ENCODE assay signal across 1 cellular context in the genomic region with DNA sequence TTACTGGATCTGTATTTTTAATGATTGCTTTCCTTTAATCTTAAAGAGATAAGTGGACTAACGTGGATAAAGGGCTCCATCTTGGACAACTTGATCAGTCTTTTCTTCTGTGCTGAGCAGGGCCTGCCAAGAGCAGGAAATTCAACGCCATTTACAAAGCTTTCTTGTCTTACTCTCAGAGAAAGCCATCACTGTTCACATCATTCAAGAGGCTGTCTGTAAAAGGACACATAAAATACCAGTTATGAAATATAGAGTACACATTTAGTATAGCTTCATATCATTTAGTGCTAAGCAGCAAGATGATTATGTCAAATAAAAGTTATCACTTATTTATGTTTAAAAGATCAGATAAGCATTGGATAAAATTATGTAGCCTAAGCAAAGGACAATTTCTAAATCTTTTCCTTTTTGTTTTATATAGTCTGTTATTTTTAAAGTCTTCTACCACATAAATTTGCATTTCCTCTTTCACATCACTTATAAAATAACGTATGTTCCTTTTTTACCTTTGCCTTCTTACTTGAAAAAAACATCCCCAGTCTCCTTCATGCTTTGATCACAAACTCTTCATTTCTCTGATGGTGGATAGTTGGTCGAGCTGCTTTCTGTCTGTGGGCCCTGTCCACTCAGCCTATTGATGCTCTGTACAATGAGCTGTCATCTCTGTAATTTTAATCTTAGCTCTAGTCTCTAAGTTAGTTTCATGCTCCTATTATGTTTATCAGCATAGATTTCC.
TF ChIP-seq lines count a peak whose summit lies in the region.

No MANE protein-coding gene starts in this region.

TF ChIP-seq in WTC11, 78 proteins besides CTCF, POLR2A, EP300 and RAD21 (continued from another document):
- TF ChIP-seq, protein P1, sequence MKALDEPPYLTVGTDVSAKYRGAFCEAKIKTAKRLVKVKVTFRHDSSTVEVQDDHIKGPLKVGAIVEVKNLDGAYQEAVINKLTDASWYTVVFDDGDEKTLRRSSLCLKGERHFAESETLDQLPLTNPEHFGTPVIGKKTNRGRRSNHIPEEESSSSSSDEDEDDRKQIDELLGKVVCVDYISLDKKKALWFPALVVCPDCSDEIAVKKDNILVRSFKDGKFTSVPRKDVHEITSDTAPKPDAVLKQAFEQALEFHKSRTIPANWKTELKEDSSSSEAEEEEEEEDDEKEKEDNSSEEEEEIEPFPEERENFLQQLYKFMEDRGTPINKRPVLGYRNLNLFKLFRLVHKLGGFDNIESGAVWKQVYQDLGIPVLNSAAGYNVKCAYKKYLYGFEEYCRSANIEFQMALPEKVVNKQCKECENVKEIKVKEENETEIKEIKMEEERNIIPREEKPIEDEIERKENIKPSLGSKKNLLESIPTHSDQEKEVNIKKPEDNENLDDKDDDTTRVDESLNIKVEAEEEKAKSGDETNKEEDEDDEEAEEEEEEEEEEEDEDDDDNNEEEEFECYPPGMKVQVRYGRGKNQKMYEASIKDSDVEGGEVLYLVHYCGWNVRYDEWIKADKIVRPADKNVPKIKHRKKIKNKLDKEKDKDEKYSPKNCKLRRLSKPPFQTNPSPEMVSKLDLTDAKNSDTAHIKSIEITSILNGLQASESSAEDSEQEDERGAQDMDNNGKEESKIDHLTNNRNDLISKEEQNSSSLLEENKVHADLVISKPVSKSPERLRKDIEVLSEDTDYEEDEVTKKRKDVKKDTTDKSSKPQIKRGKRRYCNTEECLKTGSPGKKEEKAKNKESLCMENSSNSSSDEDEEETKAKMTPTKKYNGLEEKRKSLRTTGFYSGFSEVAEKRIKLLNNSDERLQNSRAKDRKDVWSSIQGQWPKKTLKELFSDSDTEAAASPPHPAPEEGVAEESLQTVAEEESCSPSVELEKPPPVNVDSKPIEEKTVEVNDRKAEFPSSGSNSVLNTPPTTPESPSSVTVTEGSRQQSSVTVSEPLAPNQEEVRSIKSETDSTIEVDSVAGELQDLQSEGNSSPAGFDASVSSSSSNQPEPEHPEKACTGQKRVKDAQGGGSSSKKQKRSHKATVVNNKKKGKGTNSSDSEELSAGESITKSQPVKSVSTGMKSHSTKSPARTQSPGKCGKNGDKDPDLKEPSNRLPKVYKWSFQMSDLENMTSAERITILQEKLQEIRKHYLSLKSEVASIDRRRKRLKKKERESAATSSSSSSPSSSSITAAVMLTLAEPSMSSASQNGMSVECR (CRISPR knock-in tag; IDR thresholded peaks at IDR 0.05; ENCODE audit: borderline replicate concordance) = no peak
- TF ChIP-seq SMAD4 (CRISPR knock-in tag; IDR thresholded peaks at IDR 0.05) = no peak
- no peak for TF ChIP-seq GRHL2 (CRISPR knock-in tag; IDR thresholded peaks at IDR 0.05; ENCODE audit: insufficient replicate concordance, severe bottlenecking)
- TF ChIP-seq, protein P2, sequence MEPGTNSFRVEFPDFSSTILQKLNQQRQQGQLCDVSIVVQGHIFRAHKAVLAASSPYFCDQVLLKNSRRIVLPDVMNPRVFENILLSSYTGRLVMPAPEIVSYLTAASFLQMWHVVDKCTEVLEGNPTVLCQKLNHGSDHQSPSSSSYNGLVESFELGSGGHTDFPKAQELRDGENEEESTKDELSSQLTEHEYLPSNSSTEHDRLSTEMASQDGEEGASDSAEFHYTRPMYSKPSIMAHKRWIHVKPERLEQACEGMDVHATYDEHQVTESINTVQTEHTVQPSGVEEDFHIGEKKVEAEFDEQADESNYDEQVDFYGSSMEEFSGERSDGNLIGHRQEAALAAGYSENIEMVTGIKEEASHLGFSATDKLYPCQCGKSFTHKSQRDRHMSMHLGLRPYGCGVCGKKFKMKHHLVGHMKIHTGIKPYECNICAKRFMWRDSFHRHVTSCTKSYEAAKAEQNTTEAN (CRISPR knock-in tag; IDR thresholded peaks at IDR 0.05) = no peak
- TF ChIP-seq TP53 (CRISPR knock-in tag; IDR thresholded peaks at IDR 0.05) = no peak
- no peak for TF ChIP-seq KAT7 (CRISPR knock-in tag; IDR thresholded peaks at IDR 0.05; ENCODE audit: borderline replicate concordance)
- TF ChIP-seq FOXP1 (CRISPR knock-in tag; IDR thresholded peaks at IDR 0.05; ENCODE audit: borderline replicate concordance) = no peak
- TF ChIP-seq JUN (CRISPR knock-in tag; IDR thresholded peaks at IDR 0.05) = no peak
